In genomic region chr19:16794456-16794855, GRCh38 we compare ENCODE assay signal across 37 cellular contexts.
"Had no signal": no experiment of that assay in that cellular context is flagged by ENCODE, and none has a peak within 500 bp of the region (broad histone marks: within the 10 kb centered on the region; RNA-seq: fewer than 3 reads in every experiment).

No MANE protein-coding gene starts in this region.

- DNase-seq: activated B cell treated with CpG ODN at 0.5 μM for 24 hours; activated CD4-positive, alpha-beta memory T cell treated with anti-CD3 and anti-CD28 coated beads for 36 hours; activated CD4-positive, alpha-beta T cell treated with anti-CD3 and anti-CD28 coated beads for 4 hours; activated CD4-positive, alpha-beta T cell treated with anti-CD3 and anti-CD28 coated beads, Interleukin-2, amount 10 ng/mL, durations not matched to agents 24 days and 14 days; activated CD4-positive, alpha-beta T cell treated with anti-CD3 and anti-CD28 coated beads, Interleukin-2, amount 50 U/mL, for 1 hour; activated CD4-positive, alpha-beta T cell treated with anti-CD3 and anti-CD28 coated beads, Interleukin-2, amount 50 U/mL, for 4 hours; activated CD4-positive, CD25-positive, alpha-beta regulatory T cell treated with anti-CD3 and anti-CD28 coated beads, Interleukin-2, amount 50 U/mL, for 72 hours; activated CD8-positive, alpha-beta memory T cell treated with anti-CD3 and anti-CD28 coated beads, Interleukin-2, amount 50 U/mL, for 4 hours; activated CD8-positive, alpha-beta T cell treated with anti-CD3 and anti-CD28 coated beads for 36 hours; activated effector memory CD4-positive, alpha-beta T cell treated with anti-CD3 and anti-CD28 coated beads, Interleukin-2, amount 50 U/mL, for 16 hours; activated gamma-delta T cell treated with Interleukin-2 at 50 U/mL for 16 hours; activated naive CD4-positive, alpha-beta T cell; activated naive CD4-positive, alpha-beta T cell treated with anti-CD3 and anti-CD28 coated beads for 36 hours; activated naive CD4-positive, alpha-beta T cell treated with anti-CD3 and anti-CD28 coated beads, Interleukin-2, amount 50 U/mL, for 16 hours; activated naive CD8-positive, alpha-beta T cell treated with anti-CD3 and anti-CD28 coated beads for 36 hours; activated T-cell treated with anti-CD3 and anti-CD28 coated beads for 4 hours; activated T-cell treated with anti-CD3 and anti-CD28 coated beads, Interleukin-2, amount 50 U/mL, for 1 hour; activated T-cell treated with anti-CD3 and anti-CD28 coated beads, Interleukin-2, amount 50 U/mL, for 4 hours; activated T-cell treated with anti-CD3 and anti-CD28 coated beads, Interleukin-2, amount 50 U/mL, for 72 hours; adrenal gland; amniotic stem cell; caudate nucleus; cerebellar nuclear complex; T-helper 1 cell; T-helper 2 cell; T-helper 9 cell had no signal

- H3K27ac ChIP-seq: adrenal gland, cardiac muscle cell, VCaP had no signal

- H3K9me3 Mint-ChIP-seq: central memory CD8-positive, alpha-beta T cell had no signal

- H3K36me3 ChIP-seq: adrenal gland, cardiac muscle cell had no signal

- H3K27me3 ChIP-seq: adrenal gland, cardiac muscle cell had no signal

- FAIRE-seq: bronchial epithelial cell, TTC549 had no signal

- H3K4me3 Mint-ChIP-seq: activated B cell treated with CpG ODN at 0.5 μM for 24 hours; activated CD4-positive, alpha-beta memory T cell treated with anti-CD3 and anti-CD28 coated beads for 36 hours; activated CD4-positive, alpha-beta T cell treated with anti-CD3 and anti-CD28 coated beads, Interleukin-2, amount 10 ng/mL, durations not matched to agents 24 days and 14 days; activated CD8-positive, alpha-beta T cell treated with anti-CD3 and anti-CD28 coated beads for 36 hours; activated naive CD4-positive, alpha-beta T cell treated with anti-CD3 and anti-CD28 coated beads for 36 hours; activated naive CD8-positive, alpha-beta T cell treated with anti-CD3 and anti-CD28 coated beads for 36 hours; activated T-cell treated with anti-CD3 and anti-CD28 coated beads, Interleukin-2, amount 50 U/mL, for 4 hours; activated T-cell treated with anti-CD3 and anti-CD28 coated beads, Interleukin-2, amount 50 U/mL, for 72 hours; activated T-helper 1 cell treated with anti-CD3 and anti-CD28 coated beads, Interleukin-12 subunit alpha, Interleukin-12 subunit beta, Interleukin-2, Interleukin-4 antibody, amounts not matched to agents 30 ng/mL and 10 ng/mL and 1 ng/mL, durations not matched to agents 14 hours and 24 hours and 36 hours; activated T-helper 17 cell treated with anti-CD3 and anti-CD28 coated beads, Interleukin-2, amount 50 U/mL, for 72 hours; brain; central memory CD8-positive, alpha-beta T cell; T-helper 1 cell treated with Interleukin-12 subunit alpha and Interleukin-12 subunit beta and Interleukin-4 antibody, amounts not matched to agents 30 μg/mL and 1 μg/mL, for 36 hours; T-helper 2 cell treated with Interferon-gamma antibody and Interleukin-4, amounts not matched to agents 5 μg/mL and 100 μg/mL, for 36 hours had no signal

- H3K4me1 ChIP-seq: adrenal gland had no signal

- H3K27ac Mint-ChIP-seq: activated B cell treated with CpG ODN at 0.5 μM for 24 hours; activated CD4-positive, alpha-beta memory T cell treated with anti-CD3 and anti-CD28 coated beads for 36 hours; activated CD4-positive, alpha-beta T cell treated with anti-CD3 and anti-CD28 coated beads, Interleukin-2, amount 10 ng/mL, durations not matched to agents 24 days and 14 days; activated CD8-positive, alpha-beta T cell treated with anti-CD3 and anti-CD28 coated beads for 36 hours; activated naive CD4-positive, alpha-beta T cell treated with anti-CD3 and anti-CD28 coated beads for 36 hours; activated naive CD4-positive, alpha-beta T cell treated with anti-CD3 and anti-CD28 coated beads, Interleukin-2, amount 50 U/mL, for 72 hours; activated naive CD8-positive, alpha-beta T cell treated with anti-CD3 and anti-CD28 coated beads for 36 hours; activated T-cell treated with anti-CD3 and anti-CD28 coated beads, Interleukin-2, amount 50 U/mL, for 72 hours; activated T-helper 1 cell treated with anti-CD3 and anti-CD28 coated beads, Interleukin-12 subunit alpha, Interleukin-12 subunit beta, Interleukin-2, Interleukin-4 antibody, amounts not matched to agents 30 ng/mL and 10 ng/mL and 1 ng/mL, durations not matched to agents 14 hours and 24 hours and 36 hours; activated T-helper 17 cell treated with anti-CD3 and anti-CD28 coated beads, Interleukin-2, amount 50 U/mL, for 72 hours; brain; T-helper 1 cell treated with Interleukin-12 subunit alpha and Interleukin-12 subunit beta and Interleukin-4 antibody, amounts not matched to agents 30 μg/mL and 1 μg/mL, for 36 hours; T-helper 2 cell treated with Interferon-gamma antibody and Interleukin-4, amounts not matched to agents 5 μg/mL and 100 μg/mL, for 36 hours had no signal

- H3K27me3 Mint-ChIP-seq: activated B cell treated with CpG ODN at 0.5 μM for 24 hours; activated CD4-positive, alpha-beta memory T cell treated with anti-CD3 and anti-CD28 coated beads for 36 hours; activated CD4-positive, alpha-beta T cell treated with anti-CD3 and anti-CD28 coated beads, Interleukin-2, amount 10 ng/mL, durations not matched to agents 24 days and 14 days; activated CD8-positive, alpha-beta T cell treated with anti-CD3 and anti-CD28 coated beads for 36 hours; activated naive CD8-positive, alpha-beta T cell treated with anti-CD3 and anti-CD28 coated beads for 36 hours; activated T-helper 17 cell treated with anti-CD3 and anti-CD28 coated beads, Interleukin-2, amount 50 U/mL, for 72 hours; brain; central memory CD8-positive, alpha-beta T cell had no signal

- H3K4me3 ChIP-seq: adrenal gland, cardiac muscle cell had no signal

- H3K4me1 Mint-ChIP-seq: activated B cell treated with CpG ODN at 0.5 μM for 24 hours; activated CD4-positive, alpha-beta T cell treated with anti-CD3 and anti-CD28 coated beads, Interleukin-2, amount 10 ng/mL, durations not matched to agents 24 days and 14 days; activated naive CD8-positive, alpha-beta T cell treated with anti-CD3 and anti-CD28 coated beads for 36 hours; activated T-helper 17 cell treated with anti-CD3 and anti-CD28 coated beads, Interleukin-2, amount 50 U/mL, for 72 hours; brain; central memory CD8-positive, alpha-beta T cell had no signal
